In genomic region chr3:121739902-121740301, GRCh38 we compare ENCODE assay signal across 1 cellular context.
TF ChIP-seq lines count a peak whose summit lies in the region.

No MANE protein-coding gene starts in this region.

TF ChIP-seq in GM12891, 5 proteins besides CTCF, POLR2A, EP300 and RAD21 (continued from another document):
- TF ChIP-seq POLR2AphosphoS5 (IDR thresholded peaks at IDR 0.05; ENCODE audit: low read depth, low read length) (no peak), PAX5 (IDR thresholded peaks at IDR 0.05; ENCODE audit: insufficient read depth, low read length, severe bottlenecking) (no peak)
